Comparison of ENCODE assay signal across 12 cellular contexts in genomic region chr20:23810349-23810748, GRCh38. TPM values are rescaled to one million over a fixed set of nuclear protein-coding genes. Genes with fewer than 3 reads are reported as not detected.
"Had no signal": no experiment of that assay in that cellular context is flagged by ENCODE, and none has a peak within 500 bp of the region (broad histone marks: within the 10 kb centered on the region; RNA-seq: fewer than 3 reads in every experiment).

No MANE protein-coding gene starts in this region.

RNA-seq across cellular contexts. Expression of gene CST2, which starts 16.2 kb away (rescaled TPM):
- total RNA-seq: subcutaneous adipose tissue, temporal lobe, testis, thoracic aorta, thyroid gland, transverse colon, ureter, urinary bladder, uterus, vagina had no signal
- polyA plus RNA-seq: urinary bladder had no signal

RNA-seq across cellular contexts. Expression of gene CST1, which starts 59.6 kb away (rescaled TPM):
- total RNA-seq: stomach, subcutaneous adipose tissue, temporal lobe, thoracic aorta, thyroid gland, transverse colon, upper lobe of left lung, ureter, urinary bladder, uterus, vagina had no signal
